ENCODE assay signal across 37 cellular contexts in genomic region chr3:7469866-7470265, GRCh38.
"Had no signal": no experiment of that assay in that cellular context is flagged by ENCODE, and none has a peak within 500 bp of the region (broad histone marks: within the 10 kb centered on the region; RNA-seq: fewer than 3 reads in every experiment).

No MANE protein-coding gene starts in this region.

- H3K9me3 ChIP-seq: adrenal gland, ascending aorta, body of pancreas, breast epithelium had no signal

- DNase-seq: activated effector memory CD4-positive, alpha-beta T cell treated with anti-CD3 and anti-CD28 coated beads, Interleukin-2, amount 50 U/mL, for 16 hours; activated effector memory CD4-positive, alpha-beta T cell treated with Interleukin-2 at 50 U/mL for 16 hours; activated gamma-delta T cell; activated gamma-delta T cell treated with Interleukin-2 at 50 U/mL for 16 hours; activated naive CD4-positive, alpha-beta T cell; activated naive CD4-positive, alpha-beta T cell treated with anti-CD3 and anti-CD28 coated beads for 36 hours; activated naive CD4-positive, alpha-beta T cell treated with anti-CD3 and anti-CD28 coated beads, Interleukin-2, amount 10 ng/mL, durations not matched to agents 7 days and 5 days; activated naive CD4-positive, alpha-beta T cell treated with anti-CD3 and anti-CD28 coated beads, Interleukin-2, amount 50 U/mL, for 16 hours; activated naive CD4-positive, alpha-beta T cell treated with Interleukin-2 at 50 U/mL for 16 hours; activated naive CD8-positive, alpha-beta T cell treated with anti-CD3 and anti-CD28 coated beads for 36 hours; activated naive CD8-positive, alpha-beta T cell treated with anti-CD3 and anti-CD28 coated beads, Interleukin-2, amount 10 ng/mL, durations not matched to agents 7 days and 5 days; activated naive CD8-positive, alpha-beta T cell treated with anti-CD3 and anti-CD28 coated beads, Interleukin-2, amount 50 U/mL, for 24 hours; activated T-cell treated with anti-CD3 and anti-CD28 coated beads, Interleukin-2, amount 50 U/mL, for 1 hour; activated T-cell treated with anti-CD3 and anti-CD28 coated beads, Interleukin-2, amount 50 U/mL, for 24 hours; activated T-cell treated with anti-CD3 and anti-CD28 coated beads, Interleukin-2, amount 50 U/mL, for 4 hours; activated T-cell treated with anti-CD3 and anti-CD28 coated beads, Interleukin-2, amount 50 U/mL, for 48 hours; activated T-cell treated with anti-CD3 and anti-CD28 coated beads, Interleukin-2, amount 50 U/mL, for 72 hours; adrenal gland; amniotic stem cell; amygdala; anterior cingulate cortex; aorta; body of pancreas; brain microvascular endothelial cell; central memory CD4-positive, alpha-beta T cell; cerebellar nuclear complex had no signal

- H3K36me3 ChIP-seq: adrenal gland, ascending aorta, brain microvascular endothelial cell, breast epithelium, cardiac muscle cell had no signal

- H3K4me3 ChIP-seq: adrenal gland, ascending aorta, body of pancreas, breast epithelium, cardiac muscle cell had no signal

- H3K4me1 Mint-ChIP-seq: activated naive CD4-positive, alpha-beta T cell treated with anti-CD3 and anti-CD28 coated beads, Interleukin-2, amount 10 ng/mL, durations not matched to agents 7 days and 5 days; activated naive CD4-positive, alpha-beta T cell treated with anti-CD3 and anti-CD28 coated beads, Interleukin-2, amount 50 U/mL, for 24 hours; activated naive CD8-positive, alpha-beta T cell treated with anti-CD3 and anti-CD28 coated beads for 36 hours; activated naive CD8-positive, alpha-beta T cell treated with anti-CD3 and anti-CD28 coated beads, Interleukin-2, amount 10 ng/mL, durations not matched to agents 7 days and 5 days; activated naive CD8-positive, alpha-beta T cell treated with anti-CD3 and anti-CD28 coated beads, Interleukin-2, amount 50 U/mL, for 24 hours; activated T-helper 17 cell treated with anti-CD3 and anti-CD28 coated beads, Interleukin-2, amount 50 U/mL, for 72 hours; central memory CD8-positive, alpha-beta T cell had no signal

- ATAC-seq: activated naive CD4-positive, alpha-beta T cell treated with anti-CD3 and anti-CD28 coated beads, Interleukin-2, amount 50 U/mL, for 72 hours; activated naive CD8-positive, alpha-beta T cell treated with anti-CD3 and anti-CD28 coated beads, Interleukin-2, amount 50 U/mL, for 24 hours; activated T-cell treated with anti-CD3 and anti-CD28 coated beads, Interleukin-2, amount 50 U/mL, for 4 hours; activated T-cell treated with anti-CD3 and anti-CD28 coated beads, Interleukin-2, amount 50 U/mL, for 72 hours; activated T-helper 17 cell treated with anti-CD3 and anti-CD28 coated beads, Interleukin-2, amount 50 U/mL, for 72 hours; body of pancreas had no signal

- H3K9me3 Mint-ChIP-seq: activated naive CD4-positive, alpha-beta T cell treated with anti-CD3 and anti-CD28 coated beads for 36 hours; activated naive CD4-positive, alpha-beta T cell treated with anti-CD3 and anti-CD28 coated beads, Interleukin-2, amount 50 U/mL, for 24 hours; activated naive CD8-positive, alpha-beta T cell treated with anti-CD3 and anti-CD28 coated beads for 36 hours; activated naive CD8-positive, alpha-beta T cell treated with anti-CD3 and anti-CD28 coated beads, Interleukin-2, amount 10 ng/mL, durations not matched to agents 7 days and 5 days; activated T-cell treated with anti-CD3 and anti-CD28 coated beads, Interleukin-2, amount 50 U/mL, for 24 hours; activated T-cell treated with anti-CD3 and anti-CD28 coated beads, Interleukin-2, amount 50 U/mL, for 4 hours; activated T-cell treated with anti-CD3 and anti-CD28 coated beads, Interleukin-2, amount 50 U/mL, for 72 hours; activated T-helper 1 cell treated with anti-CD3 and anti-CD28 coated beads, Interleukin-12 subunit alpha, Interleukin-12 subunit beta, Interleukin-2, Interleukin-4 antibody, amounts not matched to agents 30 ng/mL and 10 ng/mL and 1 ng/mL, durations not matched to agents 14 hours and 24 hours and 36 hours; activated T-helper 2 cell treated with anti-CD3 and anti-CD28 coated beads, Interferon-gamma antibody, Interleukin-2, Interleukin-4, amounts not matched to agents 10 μg/mL and 5 μg/mL and 100 μg/mL, durations not matched to agents 14 hours and 24 hours and 36 hours had no signal

- H3K27me3 Mint-ChIP-seq: activated naive CD4-positive, alpha-beta T cell treated with anti-CD3 and anti-CD28 coated beads, Interleukin-2, amount 10 ng/mL, durations not matched to agents 7 days and 5 days; activated naive CD8-positive, alpha-beta T cell; activated naive CD8-positive, alpha-beta T cell treated with anti-CD3 and anti-CD28 coated beads for 36 hours; activated naive CD8-positive, alpha-beta T cell treated with anti-CD3 and anti-CD28 coated beads, Interleukin-2, amount 10 ng/mL, durations not matched to agents 7 days and 5 days; activated naive CD8-positive, alpha-beta T cell treated with anti-CD3 and anti-CD28 coated beads, Interleukin-2, amount 50 U/mL, for 24 hours; activated T-cell treated with anti-CD3 and anti-CD28 coated beads, Interleukin-2, amount 50 U/mL, for 24 hours; activated T-helper 17 cell treated with anti-CD3 and anti-CD28 coated beads, Interleukin-2, amount 50 U/mL, for 72 hours; brain; central memory CD8-positive, alpha-beta T cell had no signal

- H3K27ac Mint-ChIP-seq: activated naive CD4-positive, alpha-beta T cell treated with anti-CD3 and anti-CD28 coated beads for 36 hours; activated naive CD4-positive, alpha-beta T cell treated with anti-CD3 and anti-CD28 coated beads, Interleukin-2, amount 10 ng/mL, durations not matched to agents 7 days and 5 days; activated naive CD4-positive, alpha-beta T cell treated with anti-CD3 and anti-CD28 coated beads, Interleukin-2, amount 50 U/mL, for 24 hours; activated naive CD4-positive, alpha-beta T cell treated with anti-CD3 and anti-CD28 coated beads, Interleukin-2, amount 50 U/mL, for 72 hours; activated naive CD8-positive, alpha-beta T cell; activated naive CD8-positive, alpha-beta T cell treated with anti-CD3 and anti-CD28 coated beads for 36 hours; activated naive CD8-positive, alpha-beta T cell treated with anti-CD3 and anti-CD28 coated beads, Interleukin-2, amount 10 ng/mL, durations not matched to agents 7 days and 5 days; activated naive CD8-positive, alpha-beta T cell treated with anti-CD3 and anti-CD28 coated beads, Interleukin-2, amount 50 U/mL, for 24 hours; activated T-cell treated with anti-CD3 and anti-CD28 coated beads, Interleukin-2, amount 50 U/mL, for 24 hours; activated T-cell treated with anti-CD3 and anti-CD28 coated beads, Interleukin-2, amount 50 U/mL, for 72 hours; activated T-helper 1 cell treated with anti-CD3 and anti-CD28 coated beads, Interleukin-12 subunit alpha, Interleukin-12 subunit beta, Interleukin-2, Interleukin-4 antibody, amounts not matched to agents 30 ng/mL and 10 ng/mL and 1 ng/mL, durations not matched to agents 14 hours and 24 hours and 36 hours; activated T-helper 17 cell treated with anti-CD3 and anti-CD28 coated beads, Interleukin-2, amount 50 U/mL, for 72 hours; activated T-helper 2 cell treated with anti-CD3 and anti-CD28 coated beads, Interferon-gamma antibody, Interleukin-2, Interleukin-4, amounts not matched to agents 10 μg/mL and 5 μg/mL and 100 μg/mL, durations not matched to agents 14 hours and 24 hours and 36 hours; brain had no signal

- H3K36me3 Mint-ChIP-seq: activated naive CD4-positive, alpha-beta T cell treated with anti-CD3 and anti-CD28 coated beads, Interleukin-2, amount 10 ng/mL, durations not matched to agents 7 days and 5 days; activated naive CD4-positive, alpha-beta T cell treated with anti-CD3 and anti-CD28 coated beads, Interleukin-2, amount 50 U/mL, for 24 hours; activated naive CD4-positive, alpha-beta T cell treated with anti-CD3 and anti-CD28 coated beads, Interleukin-2, amount 50 U/mL, for 72 hours; activated naive CD8-positive, alpha-beta T cell; activated naive CD8-positive, alpha-beta T cell treated with anti-CD3 and anti-CD28 coated beads for 36 hours; activated naive CD8-positive, alpha-beta T cell treated with anti-CD3 and anti-CD28 coated beads, Interleukin-2, amount 10 ng/mL, durations not matched to agents 7 days and 5 days; brain had no signal

- H3K4me1 ChIP-seq: adrenal gland, ascending aorta, body of pancreas, breast epithelium had no signal

- H3K4me3 Mint-ChIP-seq: activated naive CD4-positive, alpha-beta T cell treated with anti-CD3 and anti-CD28 coated beads for 36 hours; activated naive CD4-positive, alpha-beta T cell treated with anti-CD3 and anti-CD28 coated beads, Interleukin-2, amount 10 ng/mL, durations not matched to agents 7 days and 5 days; activated naive CD4-positive, alpha-beta T cell treated with anti-CD3 and anti-CD28 coated beads, Interleukin-2, amount 50 U/mL, for 24 hours; activated naive CD8-positive, alpha-beta T cell; activated naive CD8-positive, alpha-beta T cell treated with anti-CD3 and anti-CD28 coated beads for 36 hours; activated naive CD8-positive, alpha-beta T cell treated with anti-CD3 and anti-CD28 coated beads, Interleukin-2, amount 10 ng/mL, durations not matched to agents 7 days and 5 days; activated naive CD8-positive, alpha-beta T cell treated with anti-CD3 and anti-CD28 coated beads, Interleukin-2, amount 50 U/mL, for 24 hours; activated T-cell treated with anti-CD3 and anti-CD28 coated beads, Interleukin-2, amount 50 U/mL, for 24 hours; activated T-cell treated with anti-CD3 and anti-CD28 coated beads, Interleukin-2, amount 50 U/mL, for 4 hours; activated T-cell treated with anti-CD3 and anti-CD28 coated beads, Interleukin-2, amount 50 U/mL, for 72 hours; activated T-helper 1 cell treated with anti-CD3 and anti-CD28 coated beads, Interleukin-12 subunit alpha, Interleukin-12 subunit beta, Interleukin-2, Interleukin-4 antibody, amounts not matched to agents 30 ng/mL and 10 ng/mL and 1 ng/mL, durations not matched to agents 14 hours and 24 hours and 36 hours; activated T-helper 17 cell treated with anti-CD3 and anti-CD28 coated beads, Interleukin-2, amount 50 U/mL, for 72 hours; brain; central memory CD8-positive, alpha-beta T cell had no signal

- H3K27me3 ChIP-seq: adrenal gland, ascending aorta, body of pancreas, brain microvascular endothelial cell, breast epithelium, cardiac muscle cell had no signal

- H3K27ac ChIP-seq: adrenal gland, ascending aorta, body of pancreas, brain microvascular endothelial cell, breast epithelium, cardiac muscle cell had no signal
